ENCODE assay signal across 8 cellular contexts in genomic region chr2:218709906-218710305, GRCh38. TPM values are rescaled to one million over a fixed set of nuclear protein-coding genes. Genes with fewer than 3 reads are reported as not detected.
A peak's percentile ranks its signal among the peaks of the same experiment; 100 is the strongest.
DNase-seq lines count a peak whose midpoint lies in the region; ATAC-seq and TF ChIP-seq lines count a peak whose summit lies in the region.

No MANE protein-coding gene starts in this region.

- CTCF ChIA-PET in activated CD8-positive, alpha-beta T cell treated with anti-CD3 and anti-CD28 coated beads, Interleukin-2, amount 10 ng/mL, durations not matched to agents 7 days and 5 days (lab: Charles Lee), result interaction anchor here (0.6 to 3.5 kb wide), 22 partner anchors 8 to 585 kb away, joined by 3 to 32 read pairs (median 4); partner anchors contain the start of genes BCS1L, RNF25, STK36 and USP37

- no peaks in the 10 kb centered on the region for H3K4me1 ChIP-seq in foreskin keratinocyte

- no peaks in the 10 kb centered on the region for H3K27me3 ChIP-seq in foreskin keratinocyte

- H3K9me3 Mint-ChIP-seq in activated T-cell treated with anti-CD3 and anti-CD28 coated beads, Interleukin-2, amount 50 U/mL, for 24 hours, result no peaks in the 10 kb centered on the region
- H3K9me3 Mint-ChIP-seq in activated CD8-positive, alpha-beta T cell treated with anti-CD3 and anti-CD28 coated beads, Interleukin-2, amount 10 ng/mL, durations not matched to agents 7 days and 5 days (ENCODE audit: insufficient read depth), result no peaks in the 10 kb centered on the region
- H3K9me3 Mint-ChIP-seq in glutamatergic neuron (ENCODE audit: unreplicated experiment) (peaks cover 2% of the 10 kb centered on the region), osteocyte (ENCODE audit: unreplicated experiment) (no peaks in the 10 kb centered on the region)
- no peaks in the 10 kb centered on the region for H3K9me3 Mint-ChIP-seq in stimulated activated naive CD8-positive, alpha-beta T cell treated with anti-CD3 and anti-CD28 coated beads, Interleukin-15, amount 100 ng/mL, for 72 hours

- H3K27me3 Mint-ChIP-seq in activated T-cell treated with anti-CD3 and anti-CD28 coated beads, Interleukin-2, amount 50 U/mL, for 24 hours, result no peaks in the 10 kb centered on the region
- H3K27me3 Mint-ChIP-seq in activated CD8-positive, alpha-beta T cell treated with anti-CD3 and anti-CD28 coated beads, Interleukin-2, amount 10 ng/mL, durations not matched to agents 7 days and 5 days (ENCODE audit: low read depth), result peaks cover 3% of the 10 kb centered on the region
- H3K27me3 Mint-ChIP-seq in glutamatergic neuron (ENCODE audit: unreplicated experiment) (peaks cover 3% of the 10 kb centered on the region), osteocyte (ENCODE audit: unreplicated experiment) (no peaks in the 10 kb centered on the region)
- no peaks in the 10 kb centered on the region for H3K27me3 Mint-ChIP-seq in stimulated activated naive CD8-positive, alpha-beta T cell treated with anti-CD3 and anti-CD28 coated beads, Interleukin-15, amount 100 ng/mL, for 72 hours

- peaks cover 12% of the 10 kb centered on the region for H3K36me3 Mint-ChIP-seq in activated T-cell treated with anti-CD3 and anti-CD28 coated beads, Interleukin-2, amount 50 U/mL, for 24 hours (ENCODE audit: low read depth)
- H3K36me3 Mint-ChIP-seq in activated CD8-positive, alpha-beta T cell treated with anti-CD3 and anti-CD28 coated beads, Interleukin-2, amount 10 ng/mL, durations not matched to agents 7 days and 5 days (ENCODE audit: low read depth), result no peaks in the 10 kb centered on the region
- H3K36me3 Mint-ChIP-seq in glutamatergic neuron (ENCODE audit: unreplicated experiment) (no peaks in the 10 kb centered on the region), osteocyte (ENCODE audit: unreplicated experiment) (no peaks in the 10 kb centered on the region)

- no peak overlapping the region for H3K27ac Mint-ChIP-seq in activated T-cell treated with anti-CD3 and anti-CD28 coated beads, Interleukin-2, amount 50 U/mL, for 24 hours
- no peak overlapping the region for H3K27ac Mint-ChIP-seq in activated CD8-positive, alpha-beta T cell treated with anti-CD3 and anti-CD28 coated beads, Interleukin-2, amount 10 ng/mL, durations not matched to agents 7 days and 5 days
- no peak overlapping the region for H3K27ac Mint-ChIP-seq in glutamatergic neuron (ENCODE audit: unreplicated experiment)
- H3K27ac Mint-ChIP-seq in stimulated activated naive CD8-positive, alpha-beta T cell treated with anti-CD3 and anti-CD28 coated beads, Interleukin-15, amount 100 ng/mL, for 72 hours, result no peak overlapping the region
- H3K27ac Mint-ChIP-seq in osteocyte (ENCODE audit: unreplicated experiment), result no peak overlapping the region

- H3K27ac ChIP-seq in foreskin keratinocyte, result no peak overlapping the region

- H3K4me3 Mint-ChIP-seq in activated T-cell treated with anti-CD3 and anti-CD28 coated beads, Interleukin-2, amount 50 U/mL, for 24 hours, result peak overlapping the region; percentile 89
- peak overlapping the region; percentile 96 for H3K4me3 Mint-ChIP-seq in activated CD8-positive, alpha-beta T cell treated with anti-CD3 and anti-CD28 coated beads, Interleukin-2, amount 10 ng/mL, durations not matched to agents 7 days and 5 days
- H3K4me3 Mint-ChIP-seq in glutamatergic neuron (ENCODE audit: unreplicated experiment) (peak overlapping the region; percentile 83), osteocyte (ENCODE audit: unreplicated experiment) (no peak overlapping the region)
- H3K4me3 Mint-ChIP-seq in stimulated activated naive CD8-positive, alpha-beta T cell treated with anti-CD3 and anti-CD28 coated beads, Interleukin-15, amount 100 ng/mL, for 72 hours, result peak overlapping the region; percentile 93 to 100

- DNase-seq in activated T-cell treated with anti-CD3 and anti-CD28 coated beads, Interleukin-2, amount 50 U/mL, for 24 hours, result no peak
- DNase-seq in activated T-cell treated with anti-CD3 and anti-CD28 coated beads for 4 hours, result no peak
- no peak for DNase-seq in activated CD8-positive, alpha-beta T cell treated with anti-CD3 and anti-CD28 coated beads, Interleukin-2, amount 10 ng/mL, durations not matched to agents 7 days and 5 days
- DNase-seq in glutamatergic neuron, result no peak
- DNase-seq in stimulated activated naive CD8-positive, alpha-beta T cell treated with anti-CD3 and anti-CD28 coated beads, Interleukin-15, amount 100 ng/mL, for 72 hours, result no peak
- no peak for DNase-seq in osteocyte (ENCODE audit: extremely low spot score, unreplicated experiment)
- no peak for DNase-seq in cerebellum (ENCODE audit: low spot score)
- DNase-seq in foreskin keratinocyte, result no peak

- H3K4me1 Mint-ChIP-seq in activated T-cell treated with anti-CD3 and anti-CD28 coated beads, Interleukin-2, amount 50 U/mL, for 24 hours (ENCODE audit: low read depth), result peaks cover 21% of the 10 kb centered on the region
- peaks cover 38% of the 10 kb centered on the region for H3K4me1 Mint-ChIP-seq in activated CD8-positive, alpha-beta T cell treated with anti-CD3 and anti-CD28 coated beads, Interleukin-2, amount 10 ng/mL, durations not matched to agents 7 days and 5 days (ENCODE audit: low read depth)
- H3K4me1 Mint-ChIP-seq in glutamatergic neuron (ENCODE audit: low read depth, unreplicated experiment) (no peaks in the 10 kb centered on the region), osteocyte (ENCODE audit: unreplicated experiment) (peaks cover 9% of the 10 kb centered on the region)
- peaks cover 18% of the 10 kb centered on the region for H3K4me1 Mint-ChIP-seq in stimulated activated naive CD8-positive, alpha-beta T cell treated with anti-CD3 and anti-CD28 coated beads, Interleukin-15, amount 100 ng/mL, for 72 hours

- POLR2A ChIA-PET in activated CD8-positive, alpha-beta T cell treated with anti-CD3 and anti-CD28 coated beads, Interleukin-2, amount 10 ng/mL, durations not matched to agents 7 days and 5 days (lab: Charles Lee), result interaction anchor here (1.2 kb wide), 1 partner anchor 8 kb away, joined by 3 read pairs; no protein-coding TSS in a partner anchor

- ATAC-seq in activated CD8-positive, alpha-beta T cell treated with anti-CD3 and anti-CD28 coated beads, Interleukin-2, amount 10 ng/mL, durations not matched to agents 7 days and 5 days, result no peak
- ATAC-seq in stimulated activated naive CD8-positive, alpha-beta T cell treated with anti-CD3 and anti-CD28 coated beads, Interleukin-15, amount 100 ng/mL, for 72 hours, result no peak
- no peak for ATAC-seq in foreskin keratinocyte

- TF ChIP-seq CTCF in glutamatergic neuron (IDR thresholded peaks at IDR 0.05; ENCODE audit: partially characterized antibody, unreplicated experiment) (no peak), osteocyte (IDR thresholded peaks at IDR 0.05) (no peak), foreskin keratinocyte (conservative IDR thresholded peaks at IDR 0.05) (no peak)

RNA-seq across cellular contexts. Expression of gene TTLL4, which starts 0.7 kb away (rescaled TPM):
- 10 to 100 TPM; 25.8 to 27.7 TPM for total RNA-seq in activated CD8-positive, alpha-beta T cell treated with anti-CD3 and anti-CD28 coated beads, Interleukin-2, amount 10 ng/mL, durations not matched to agents 7 days and 5 days
- 27.9 TPM for total RNA-seq in glutamatergic neuron (ENCODE audit: unreplicated experiment)
- total RNA-seq in osteocyte, result 23.7 and 28.6 TPM in 2 replicates
- 23.2 TPM for total RNA-seq in cerebellum
- 31.6 and 44.4 TPM in 2 replicates for total RNA-seq in foreskin keratinocyte
- 27.5 and 40.3 TPM in 2 replicates for polyA plus RNA-seq in foreskin keratinocyte

RNA-seq across cellular contexts. Expression of gene STK36, which starts 38.0 kb away (rescaled TPM):
- 10 to 100 TPM; 12.1 to 15.2 TPM for total RNA-seq in activated CD8-positive, alpha-beta T cell treated with anti-CD3 and anti-CD28 coated beads, Interleukin-2, amount 10 ng/mL, durations not matched to agents 7 days and 5 days
- total RNA-seq in glutamatergic neuron (ENCODE audit: unreplicated experiment), result 101 TPM
- 60.7 and 67.8 TPM in 2 replicates for total RNA-seq in osteocyte
- total RNA-seq in cerebellum, result 52.3 TPM
- total RNA-seq in foreskin keratinocyte, result 16.2 and 17.2 TPM in 2 replicates
- 8.7 and 9.8 TPM in 2 replicates for polyA plus RNA-seq in foreskin keratinocyte

RNA-seq across cellular contexts. Expression of gene RNF25, which starts 38.1 kb away (rescaled TPM):
- total RNA-seq in activated CD8-positive, alpha-beta T cell treated with anti-CD3 and anti-CD28 coated beads, Interleukin-2, amount 10 ng/mL, durations not matched to agents 7 days and 5 days, result 10 to 100 TPM; 19.0 to 25.8 TPM
- 34.6 TPM for total RNA-seq in glutamatergic neuron (ENCODE audit: unreplicated experiment)
- 35.7 and 36.7 TPM in 2 replicates for total RNA-seq in osteocyte
- total RNA-seq in cerebellum, result 14.9 TPM
- 35.2 and 35.9 TPM in 2 replicates for total RNA-seq in foreskin keratinocyte
- 38.3 and 40.2 TPM in 2 replicates for polyA plus RNA-seq in foreskin keratinocyte

RNA-seq across cellular contexts. Expression of gene BCS1L, which starts 50.4 kb away (rescaled TPM):
- 10 to 100 TPM; 50.1 to 50.5 TPM for total RNA-seq in activated CD8-positive, alpha-beta T cell treated with anti-CD3 and anti-CD28 coated beads, Interleukin-2, amount 10 ng/mL, durations not matched to agents 7 days and 5 days
- total RNA-seq in glutamatergic neuron (ENCODE audit: unreplicated experiment) (59.8 TPM), osteocyte (36.5 and 40.9 TPM in 2 replicates), cerebellum (15.2 TPM), foreskin keratinocyte (62.3 and 66.2 TPM in 2 replicates)
- 60.2 and 71.5 TPM in 2 replicates for polyA plus RNA-seq in foreskin keratinocyte

RNA-seq across cellular contexts. Expression of gene ZNF142, which starts 50.5 kb away (rescaled TPM):
- total RNA-seq in activated CD8-positive, alpha-beta T cell treated with anti-CD3 and anti-CD28 coated beads, Interleukin-2, amount 10 ng/mL, durations not matched to agents 7 days and 5 days, result 10 to 100 TPM; 49.2 to 53.1 TPM
- total RNA-seq in glutamatergic neuron (ENCODE audit: unreplicated experiment), result 46.7 TPM
- total RNA-seq in osteocyte, result 33.4 and 35.5 TPM in 2 replicates
- total RNA-seq in cerebellum, result 18.1 TPM
- 23.0 and 23.1 TPM in 2 replicates for total RNA-seq in foreskin keratinocyte
- 4.4 and 5.8 TPM in 2 replicates for polyA plus RNA-seq in foreskin keratinocyte
